29 cellular contexts compared by ENCODE assay signal in genomic region chr19:2500157-2500556, GRCh38.
"Had no signal": no experiment of that assay in that cellular context is flagged by ENCODE, and none has a peak within 500 bp of the region (broad histone marks: within the 10 kb centered on the region; RNA-seq: fewer than 3 reads in every experiment).

No MANE protein-coding gene starts in this region.

- H3K9me3 Mint-ChIP-seq: activated CD4-positive, alpha-beta memory T cell treated with anti-CD3 and anti-CD28 coated beads for 36 hours; activated CD4-positive, alpha-beta T cell treated with anti-CD3 and anti-CD28 coated beads, Interleukin-2, amount 10 ng/mL, durations not matched to agents 24 days and 14 days; activated naive CD4-positive, alpha-beta T cell treated with anti-CD3 and anti-CD28 coated beads, Interleukin-2, amount 50 U/mL, for 72 hours; activated T-cell treated with anti-CD3 and anti-CD28 coated beads, Interleukin-2, amount 50 U/mL, for 24 hours; activated T-helper 17 cell treated with anti-CD3 and anti-CD28 coated beads, Interleukin-2, amount 50 U/mL, for 72 hours; naive thymus-derived CD4-positive, alpha-beta T cell; neural crest cell had no signal

- H3K4me3 Mint-ChIP-seq: activated CD4-positive, alpha-beta memory T cell treated with anti-CD3 and anti-CD28 coated beads for 36 hours; activated CD4-positive, alpha-beta T cell treated with anti-CD3 and anti-CD28 coated beads, Interleukin-2, amount 10 ng/mL, durations not matched to agents 24 days and 14 days; activated T-cell treated with anti-CD3 and anti-CD28 coated beads, Interleukin-2, amount 50 U/mL, for 24 hours; activated T-helper 17 cell treated with anti-CD3 and anti-CD28 coated beads, Interleukin-2, amount 50 U/mL, for 72 hours; naive thymus-derived CD4-positive, alpha-beta T cell; neural crest cell had no signal

- DNase-seq: activated CD4-positive, alpha-beta memory T cell treated with anti-CD3 and anti-CD28 coated beads for 36 hours; activated CD4-positive, alpha-beta T cell treated with anti-CD3 and anti-CD28 coated beads, Interleukin-2, amount 10 ng/mL, durations not matched to agents 24 days and 14 days; activated CD4-positive, CD25-positive, alpha-beta regulatory T cell treated with anti-CD3 and anti-CD28 coated beads, Interleukin-2, amount 50 U/mL, for 72 hours; activated CD8-positive, alpha-beta memory T cell treated with anti-CD3 and anti-CD28 coated beads, Interleukin-2, amount 50 U/mL, for 4 hours; activated T-cell treated with anti-CD3 and anti-CD28 coated beads, Interleukin-2, amount 50 U/mL, for 24 hours; anterior cingulate cortex; body of pancreas; cerebellar nuclear complex; colonic mucosa; effector CD8-positive, alpha-beta T cell; esophagus squamous epithelium; foreskin melanocyte; left ventricle myocardium superior; midbrain; naive thymus-derived CD4-positive, alpha-beta T cell; occipital lobe; right lobe of liver; stimulated activated CD4-positive, alpha-beta T cell treated with anti-CD3 and anti-CD28 coated beads, Interleukin-12 subunit alpha, Interleukin-12 subunit beta, amount 100 ng/mL, for 4 hours; stimulated activated CD4-positive, alpha-beta T cell treated with anti-CD3 and anti-CD28 coated beads, Interleukin-4, amount 100 ng/mL, for 1 hour; stimulated activated naive CD8-positive, alpha-beta T cell treated with anti-CD3 and anti-CD28 coated beads, Interleukin-15, Interleukin-2, amounts not matched to agents 100 U/mL and 50 U/mL, for 24 hours; T-helper 9 cell; upper lobe of left lung had no signal

- ATAC-seq: activated naive CD4-positive, alpha-beta T cell treated with anti-CD3 and anti-CD28 coated beads, Interleukin-2, amount 50 U/mL, for 72 hours; activated T-helper 17 cell treated with anti-CD3 and anti-CD28 coated beads, Interleukin-2, amount 50 U/mL, for 72 hours; body of pancreas; left ventricle myocardium superior; naive thymus-derived CD4-positive, alpha-beta T cell; right lobe of liver; stimulated activated naive CD8-positive, alpha-beta T cell treated with anti-CD3 and anti-CD28 coated beads, Interleukin-15, Interleukin-2, amounts not matched to agents 100 U/mL and 50 U/mL, for 24 hours had no signal

- H3K27me3 Mint-ChIP-seq: activated T-helper 17 cell treated with anti-CD3 and anti-CD28 coated beads, Interleukin-2, amount 50 U/mL, for 72 hours had no signal

- H3K36me3 ChIP-seq: colonic mucosa, esophagus squamous epithelium, right lobe of liver, thoracic aorta, upper lobe of left lung, vagina had no signal

- H3K27me3 ChIP-seq: body of pancreas, colonic mucosa, right lobe of liver, upper lobe of left lung, vagina had no signal

- H3K4me3 ChIP-seq: body of pancreas, colonic mucosa, esophagus squamous epithelium, right lobe of liver, skin epidermis, thoracic aorta, upper lobe of left lung, vagina had no signal

- H3K36me3 Mint-ChIP-seq: activated CD4-positive, alpha-beta memory T cell treated with anti-CD3 and anti-CD28 coated beads for 36 hours; activated naive CD4-positive, alpha-beta T cell treated with anti-CD3 and anti-CD28 coated beads, Interleukin-2, amount 50 U/mL, for 72 hours had no signal

- H3K9me3 ChIP-seq: body of pancreas, colonic mucosa, esophagus squamous epithelium, right lobe of liver, thoracic aorta, upper lobe of left lung, vagina had no signal

- H3K27ac Mint-ChIP-seq: activated CD4-positive, alpha-beta memory T cell treated with anti-CD3 and anti-CD28 coated beads for 36 hours; activated CD4-positive, alpha-beta T cell treated with anti-CD3 and anti-CD28 coated beads, Interleukin-2, amount 10 ng/mL, durations not matched to agents 24 days and 14 days; activated naive CD4-positive, alpha-beta T cell treated with anti-CD3 and anti-CD28 coated beads, Interleukin-2, amount 50 U/mL, for 72 hours; activated T-cell treated with anti-CD3 and anti-CD28 coated beads, Interleukin-2, amount 50 U/mL, for 24 hours; activated T-helper 17 cell treated with anti-CD3 and anti-CD28 coated beads, Interleukin-2, amount 50 U/mL, for 72 hours had no signal

- H3K27ac ChIP-seq: body of pancreas, colonic mucosa, epithelial cell of prostate, esophagus squamous epithelium, right lobe of liver, thoracic aorta, upper lobe of left lung, vagina had no signal
